ENCODE assay signal across 34 cellular contexts in the genomic region with DNA sequence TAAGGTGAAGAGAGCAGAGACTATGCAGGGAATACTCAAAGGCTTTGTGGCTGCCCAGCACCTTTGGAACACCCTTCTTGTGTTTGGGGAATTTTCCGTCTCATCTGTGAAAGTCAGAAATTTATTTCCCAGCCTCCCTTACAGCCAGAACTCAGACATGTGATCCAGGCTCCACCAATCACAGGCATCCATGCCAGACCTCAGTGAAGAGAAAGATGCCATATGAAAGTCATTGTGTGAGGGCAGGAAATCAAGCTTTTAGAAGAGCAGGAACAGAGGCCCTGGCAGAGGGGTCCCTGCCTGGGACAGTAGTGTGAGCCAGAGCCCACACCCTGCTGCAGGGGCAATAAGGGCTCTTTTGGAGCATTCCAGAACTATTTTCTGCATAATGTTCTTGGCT. TPM values are rescaled to one million over a fixed set of nuclear protein-coding genes. Genes with fewer than 3 reads are reported as not detected.
"Had no signal": no experiment of that assay in that cellular context is flagged by ENCODE, and none has a peak within 500 bp of the region (broad histone marks: within the 10 kb centered on the region; RNA-seq: fewer than 3 reads in every experiment).

No MANE protein-coding gene starts in this region.

- H3K4me1 Mint-ChIP-seq: activated T-helper 17 cell treated with anti-CD3 and anti-CD28 coated beads, Interleukin-2, amount 50 U/mL, for 72 hours; central memory CD8-positive, alpha-beta T cell had no signal

- H3K27me3 Mint-ChIP-seq: progenitor cell of endocrine pancreas had no signal

- FAIRE-seq: islet of Langerhans, urothelium cell line had no signal

- H3K4me1 ChIP-seq: breast epithelium, esophagus muscularis mucosa, left lung, lower lobe of right lung, right lobe of liver, testis had no signal

- H3K27ac Mint-ChIP-seq: activated T-cell treated with anti-CD3 and anti-CD28 coated beads, Interleukin-2, amount 50 U/mL, for 24 hours; activated T-helper 17 cell treated with anti-CD3 and anti-CD28 coated beads, Interleukin-2, amount 50 U/mL, for 72 hours; dendritic cell treated with granulocyte-macrophage colony-stimulating factor and Interleukin-4, amounts not matched to agents 40 ng/mL and 50 ng/mL, for 4 days; endodermal cell; natural killer cell treated with Interleukin-12 subunit alpha and Interleukin-12 subunit beta and Interleukin-15 and Interleukin-18, amount 100 ng/mL, for 72 hours; progenitor cell of endocrine pancreas had no signal

- H3K36me3 ChIP-seq: breast epithelium, esophagus muscularis mucosa, left lung, lower lobe of right lung, ovary, right lobe of liver, WERI-Rb-1 had no signal

- H3K9me3 ChIP-seq: breast epithelium, esophagus muscularis mucosa, left lung, lower lobe of right lung, ovary, right lobe of liver, testis had no signal

- H3K9me3 Mint-ChIP-seq: activated T-cell treated with anti-CD3 and anti-CD28 coated beads, Interleukin-2, amount 50 U/mL, for 24 hours; activated T-helper 17 cell treated with anti-CD3 and anti-CD28 coated beads, Interleukin-2, amount 50 U/mL, for 72 hours; central memory CD8-positive, alpha-beta T cell; dendritic cell treated with granulocyte-macrophage colony-stimulating factor and Interleukin-4, amounts not matched to agents 40 ng/mL and 50 ng/mL, for 4 days; endodermal cell; natural killer cell treated with Interleukin-12 subunit alpha and Interleukin-12 subunit beta and Interleukin-15 and Interleukin-18, amount 100 ng/mL, for 72 hours had no signal

- H3K27me3 ChIP-seq: breast epithelium, esophagus muscularis mucosa, left lung, ovary, right lobe of liver, testis had no signal

- DNase-seq: activated CD4-positive, alpha-beta T cell treated with anti-CD3 and anti-CD28 coated beads for 48 hours; activated CD4-positive, alpha-beta T cell treated with anti-CD3 and anti-CD28 coated beads, Interleukin-2, amount 50 U/mL, for 48 hours; activated CD8-positive, alpha-beta memory T cell treated with anti-CD3 and anti-CD28 coated beads, Interleukin-2, amount 50 U/mL, for 48 hours; activated gamma-delta T cell treated with Interleukin-2 at 50 U/mL for 16 hours; activated naive CD4-positive, alpha-beta T cell treated with anti-CD3 and anti-CD28 coated beads, Interleukin-2, amount 50 U/mL, for 16 hours; activated T-cell treated with anti-CD3 and anti-CD28 coated beads, Interleukin-2, amount 50 U/mL, for 24 hours; amniotic stem cell; endodermal cell; foreskin melanocyte; left lung; lower lobe of right lung; mesendoderm; ovary; right lobe of liver; stimulated activated CD4-positive, alpha-beta T cell treated with anti-CD3 and anti-CD28 coated beads, Interleukin-12 subunit alpha, Interleukin-12 subunit beta, amount 100 ng/mL, for 4 hours; stimulated activated CD4-positive, alpha-beta T cell treated with anti-CD3 and anti-CD28 coated beads, Interleukin-4, amount 100 ng/mL, for 1 hour; stimulated activated naive CD8-positive, alpha-beta T cell treated with anti-CD3 and anti-CD28 coated beads, Interleukin-15, Interleukin-2, amounts not matched to agents 100 U/mL and 50 U/mL, for 24 hours; T1000; testis; WERI-Rb-1 had no signal

- ATAC-seq: activated CD4-positive, CD25-positive, alpha-beta regulatory T cell treated with anti-CD3 and anti-CD28 coated beads, Interleukin-2, amount 50 U/mL, for 24 hours; activated T-helper 17 cell treated with anti-CD3 and anti-CD28 coated beads, Interleukin-2, amount 50 U/mL, for 72 hours; left lung; lower lobe of right lung; natural killer cell treated with Interleukin-12 subunit alpha and Interleukin-12 subunit beta and Interleukin-15 and Interleukin-18, amount 100 ng/mL, for 72 hours; right lobe of liver; stimulated activated naive CD8-positive, alpha-beta T cell treated with anti-CD3 and anti-CD28 coated beads, Interleukin-15, Interleukin-2, amounts not matched to agents 100 U/mL and 50 U/mL, for 24 hours had no signal

- H3K36me3 Mint-ChIP-seq: natural killer cell treated with Interleukin-12 subunit alpha and Interleukin-12 subunit beta and Interleukin-15 and Interleukin-18, amount 100 ng/mL, for 72 hours had no signal

- H3K4me3 Mint-ChIP-seq: activated T-cell treated with anti-CD3 and anti-CD28 coated beads, Interleukin-2, amount 50 U/mL, for 24 hours; activated T-helper 17 cell treated with anti-CD3 and anti-CD28 coated beads, Interleukin-2, amount 50 U/mL, for 72 hours; central memory CD8-positive, alpha-beta T cell; dendritic cell treated with granulocyte-macrophage colony-stimulating factor and Interleukin-4, amounts not matched to agents 40 ng/mL and 50 ng/mL, for 4 days; endodermal cell; natural killer cell treated with Interleukin-12 subunit alpha and Interleukin-12 subunit beta and Interleukin-15 and Interleukin-18, amount 100 ng/mL, for 72 hours had no signal

- H3K4me3 ChIP-seq: breast epithelium, esophagus muscularis mucosa, left lung, lower lobe of right lung, ovary, right lobe of liver, skin epidermis, testis had no signal

- H3K27ac ChIP-seq: breast epithelium, esophagus muscularis mucosa, left lung, lower lobe of right lung, ovary, right lobe of liver, skin epidermis, testis, WERI-Rb-1 had no signal

RNA-seq across cellular contexts. Expression of gene CCDC70, which starts 12.1 kb away (rescaled TPM):
- total RNA-seq: breast epithelium; endodermal cell; esophagus muscularis mucosa; glomerular endothelial cell; left lung; lower lobe of right lung; mononuclear cell; natural killer cell treated with Interleukin-12 subunit alpha and Interleukin-12 subunit beta and Interleukin-15 and Interleukin-18, amount 100 ng/mL, for 72 hours; ovary; progenitor cell of endocrine pancreas; renal cortical epithelial cell; right lobe of liver had no signal
- polyA plus RNA-seq: ovary had no signal

RNA-seq across cellular contexts. Expression of gene TMEM272, which starts 28.9 kb away (rescaled TPM):
- total RNA-seq: esophagus muscularis mucosa; glomerular endothelial cell; natural killer cell treated with Interleukin-12 subunit alpha and Interleukin-12 subunit beta and Interleukin-15 and Interleukin-18, amount 100 ng/mL, for 72 hours; renal cortical epithelial cell had no signal
